ENCODE assay signal across 10 cellular contexts in genomic region chr3:197737749-197738462, GRCh38. TPM values are rescaled to one million over a fixed set of nuclear protein-coding genes. Genes with fewer than 3 reads are reported as not detected.
A peak's percentile ranks its signal among the peaks of the same experiment; 100 is the strongest.
DNase-seq lines count a peak whose midpoint lies in the region; ATAC-seq, FAIRE-seq and TF ChIP-seq lines count a peak whose summit lies in the region.
"Had no signal": no experiment of that assay in that cellular context is flagged by ENCODE, and none has a peak within 500 bp of the region (broad histone marks: within the 10 kb centered on the region; RNA-seq: fewer than 3 reads in every experiment).

No MANE protein-coding gene starts in this region.

- H3K4me1 Mint-ChIP-seq in natural killer cell, result peaks cover 23 to 26% of the 10 kb centered on the region in 2 donors

- H3K79me2 ChIP-seq in KMS-11 (ENCODE audit: insufficient read depth, low read depth), result peaks cover 10% of the 10 kb centered on the region

- FAIRE-seq in bronchial epithelial cell (lab: Jason Lieb, UNC), result no peak
- FAIRE-seq: TTC549 had no signal

- TF ChIP-seq CTCF in BE2C (IDR thresholded peaks at IDR 0.05; ENCODE audit: low read depth, low read length) (no peak), KMS-11 (conservative IDR thresholded peaks at IDR 0.05; ENCODE audit: low read depth, low read length) (no peak), bronchial epithelial cell (IDR thresholded peaks at IDR 0.05; ENCODE audit: insufficient read depth, low read length, severe bottlenecking) (no peak), natural killer cell (IDR thresholded peaks at IDR 0.05) (no peak)

- no peak overlapping the region; the same call in 1 of the 2 replicates for H3K9ac ChIP-seq in KMS-11

- H3K27me3 ChIP-seq in BE2C (no peaks in the 10 kb centered on the region), KMS-11 (ENCODE audit: insufficient read depth, low read depth) (no peaks in the 10 kb centered on the region), bronchial epithelial cell (ENCODE audit: control insufficient read depth, insufficient read depth, low read length) (no peaks in the 10 kb centered on the region)
- H3K27me3 ChIP-seq: tibial artery had no signal

- H3K36me3 Mint-ChIP-seq in natural killer cell, result no peaks in the 10 kb centered on the region

- DNase-seq in BE2C, result no peak
- no peak for DNase-seq in bronchial epithelial cell (ENCODE audit: low read depth)
- no peak for DNase-seq in natural killer cell
- DNase-seq in dermis blood vessel endothelial cell, result no peak
- no peak for DNase-seq in NK-92 (lab: John Stamatoyannopoulos, UW; ENCODE audit: unreplicated experiment)
- DNase-seq: tibial artery had no signal

- H3K9me3 ChIP-seq in BE2C, result no peaks in the 10 kb centered on the region
- H3K9me3 ChIP-seq: tibial artery had no signal

- ATAC-seq in natural killer cell (no peak), GM21390 (IDR thresholded peaks at IDR 0.05; ENCODE audit: unreplicated experiment) (no peak), HG03175 (IDR thresholded peaks at IDR 0.05; ENCODE audit: unreplicated experiment) (no peak)

- intact Hi-C loops in natural killer cell (cut with micrococcal nuclease), result loop anchor here (1.0 kb wide), 1 partner anchor 11 kb away; the partner anchor contains the start of gene FYTTD1

- no peaks in the 10 kb centered on the region for H3K9me3 Mint-ChIP-seq in natural killer cell

- H3K36me3 ChIP-seq in BE2C (no peaks in the 10 kb centered on the region), KMS-11 (ENCODE audit: insufficient read depth) (no peaks in the 10 kb centered on the region), bronchial epithelial cell (ENCODE audit: control insufficient read depth, insufficient read depth, low read length) (no peaks in the 10 kb centered on the region)
- H3K36me3 ChIP-seq: tibial artery had no signal

- peak overlapping the region; percentile 86; the same call in 1 of the 2 replicates for H2AFZ ChIP-seq in KMS-11 (ENCODE audit: low read depth)

- H3K27ac ChIP-seq in KMS-11, result no peak overlapping the region; the same call in 1 of the 2 replicates

- H3K27ac Mint-ChIP-seq in natural killer cell, result peak overlapping the region; percentile 77

- H3K4me2 ChIP-seq in KMS-11, result peak overlapping the region; percentile 72

- H4K20me1 ChIP-seq in KMS-11 (ENCODE audit: insufficient read depth), result no peaks in the 10 kb centered on the region

- no peaks in the 10 kb centered on the region for H3K27me3 Mint-ChIP-seq in natural killer cell (ENCODE audit: low read depth in 2 of 2)

- H3K4me3 ChIP-seq in BE2C (ENCODE audit: low read depth, low read length), result peak overlapping the region; percentile 74
- H3K4me3 ChIP-seq in KMS-11 (IDR thresholded peaks at IDR 0.05; ENCODE audit: insufficient read depth, low read depth, low read length), result no peak overlapping the region
- peak overlapping the region; percentile 68 for H3K4me3 ChIP-seq in bronchial epithelial cell (ENCODE audit: low read depth, low read length)

- peak overlapping the region; percentile 92 for H3K4me3 Mint-ChIP-seq in natural killer cell

- no peaks in the 10 kb centered on the region for H3K4me1 ChIP-seq in BE2C
- H3K4me1 ChIP-seq in KMS-11 (ENCODE audit: low read depth, poor library complexity, severe bottlenecking), result peaks cover 39% of the 10 kb centered on the region

RNA-seq across cellular contexts. Expression of gene RUBCN, which starts 1.2 kb away (rescaled TPM):
- polyA plus RNA-seq in BE2C (2012; ENCODE audit: insufficient read depth, insufficient read length, low read depth), result 17.1 TPM
- total RNA-seq in bronchial epithelial cell (9.2 and 10.8 TPM in 2 replicates), natural killer cell (10 to 100 TPM; 51.2 to 58.5 (median 57.6) TPM), dermis blood vessel endothelial cell (8.8 and 15.3 TPM in 2 replicates)

RNA-seq across cellular contexts. Expression of gene FYTTD1, which starts 11.8 kb away (rescaled TPM):
- 53.4 TPM for polyA plus RNA-seq in BE2C (2012; ENCODE audit: insufficient read depth, insufficient read length, low read depth)
- 37.9 and 47.4 TPM in 2 replicates for total RNA-seq in bronchial epithelial cell
- total RNA-seq in natural killer cell, result 10 to 100 TPM; 58.0 to 75.6 (median 72.2) TPM
- 73.2 and 110 TPM in 2 replicates for total RNA-seq in dermis blood vessel endothelial cell

RNA-seq across cellular contexts. Expression of gene LRCH3, which starts 53.1 kb away (rescaled TPM):
- polyA plus RNA-seq in BE2C (2012; ENCODE audit: insufficient read depth, insufficient read length, low read depth), result 9.4 TPM
- 25.5 and 33.8 TPM in 2 replicates for total RNA-seq in bronchial epithelial cell
- 10 to 100 TPM; 68.1 to 90.5 (median 90.3) TPM for total RNA-seq in natural killer cell
- 82.4 and 154 TPM in 2 replicates for total RNA-seq in dermis blood vessel endothelial cell
